ENCODE assay signal across 9 cellular contexts in the genomic region with DNA sequence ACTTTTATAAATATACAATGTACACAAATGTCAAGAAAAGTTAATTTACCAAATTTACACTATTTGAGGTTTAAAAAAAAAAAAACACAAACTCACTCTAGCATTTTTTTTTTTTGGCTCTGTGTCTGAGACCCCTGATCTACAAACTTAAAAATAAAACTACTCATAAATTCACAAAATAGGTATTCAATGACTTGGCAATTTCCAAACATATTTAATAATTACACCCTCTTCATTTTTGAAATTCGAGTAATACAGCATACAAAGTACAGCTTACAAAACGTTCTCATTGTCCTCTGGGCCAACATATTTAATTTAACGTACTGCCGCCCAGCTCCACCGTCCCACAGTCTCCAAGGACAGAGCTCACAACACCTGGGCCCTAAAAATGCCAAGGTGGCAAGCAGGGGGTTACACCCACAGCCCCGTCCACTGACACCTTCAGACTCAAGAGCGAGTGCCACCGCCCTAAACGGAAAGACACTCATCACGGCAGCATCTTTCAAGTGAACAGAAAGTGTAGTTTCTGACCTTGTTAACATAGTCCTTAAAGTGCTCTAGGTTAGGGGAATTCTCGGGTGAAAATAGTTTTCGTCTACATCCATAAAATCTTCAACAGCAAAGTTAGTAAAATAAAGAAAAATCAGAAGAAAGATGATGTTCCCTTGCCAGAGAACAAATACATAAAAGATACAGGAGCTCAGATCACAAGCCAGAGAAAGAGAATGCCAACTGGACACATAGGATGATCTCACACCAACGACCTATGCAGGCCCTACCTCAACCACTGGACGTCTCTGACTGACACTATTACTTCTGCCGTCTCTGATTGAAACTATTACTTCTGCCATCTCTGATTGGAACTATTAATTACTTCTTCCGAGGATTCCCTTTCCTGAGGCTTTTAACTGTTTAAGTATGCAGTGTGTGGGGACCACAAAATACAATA. TPM values are rescaled to one million over a fixed set of nuclear protein-coding genes. Genes with fewer than 3 reads are reported as not detected.
DNase-seq lines count a peak whose midpoint lies in the region; ATAC-seq and TF ChIP-seq lines count a peak whose summit lies in the region.
"Had no signal": no experiment of that assay in that cellular context is flagged by ENCODE, and none has a peak within 500 bp of the region (broad histone marks: within the 10 kb centered on the region; RNA-seq: fewer than 3 reads in every experiment).

No MANE protein-coding gene starts in this region.

- H3K9me3 ChIP-seq in GM23248 (ENCODE audit: low read depth) (no peaks in the 10 kb centered on the region), esophagus squamous epithelium (no peaks in the 10 kb centered on the region), psoas muscle (no peaks in the 10 kb centered on the region)

- H3K9ac ChIP-seq in GM23248 = peak overlapping the region; percentile 76

- in situ Hi-C loops in GM23248 (cut with MboI) = loop anchor here (10.0 kb wide), 1 partner anchor 63 kb away; no protein-coding TSS in a partner anchor

- H3K36me3 ChIP-seq in GM23248 (ENCODE audit: low read depth) = no peaks in the 10 kb centered on the region
- H3K36me3 ChIP-seq in esophagus squamous epithelium = peaks cover 0 to 4% (median 0%) of the 10 kb centered on the region in 3 donors
- peaks cover under 1 to 3% of the 10 kb centered on the region in 2 donors for H3K36me3 ChIP-seq in psoas muscle (ENCODE audit: insufficient read depth in 1 of 2, low read depth in 1 of 2)

- WGBS in GM23248 (ENCODE audit: low coverage in 1 of 2, low lambda C conversion rate in 2 of 2, missing lambda C conversion rate in 2 of 2), 2 experiments = 3 to 5% methylated on average over 16 of the region's 16 CpGs
- 27 to 28% methylated on average over 16 of the region's 16 CpGs for WGBS in esophagus squamous epithelium, 2 donors
- WGBS in psoas muscle, 3 donors = 16 to 30% (median 17%) methylated on average over 16 of the region's 16 CpGs

- H2AFZ ChIP-seq in GM23248 = peak overlapping the region; percentile 72

- H4K20me1 ChIP-seq in GM23248 (ENCODE audit: insufficient read depth) = no peaks in the 10 kb centered on the region

- peak overlapping the region; percentile 91 for H3K4me2 ChIP-seq in GM23248 (ENCODE audit: unreplicated experiment)

- 0 out of 2 replicates have a peak, but pooled peaks cover 7% of the 10 kb centered on the region for H3F3A ChIP-seq in GM23248 (ENCODE audit: insufficient read depth)

- H3K4me3 ChIP-seq in GM23248 (peak overlapping the region; percentile 71), esophagus squamous epithelium (peak overlapping the region in 3 of 4 donors; percentile 28 to 74 (median 64)), psoas muscle (peak overlapping the region; percentile 83)

- no peak for TF ChIP-seq POLR2A in esophagus squamous epithelium (IDR thresholded peaks at IDR 0.05)

- H3K27me3 ChIP-seq in GM23248 (replicated peaks; ENCODE audit: insufficient read depth) (no peaks in the 10 kb centered on the region), esophagus squamous epithelium (peaks cover 0 to 10% (median 0%) of the 10 kb centered on the region in 4 donors), psoas muscle (ENCODE audit: insufficient read depth in 3 of 3, low read length in 2 of 3) (no peaks in the 10 kb centered on the region)

- no peak for TF ChIP-seq CTCF in esophagus squamous epithelium (IDR thresholded peaks at IDR 0.05)
- TF ChIP-seq CTCF in psoas muscle (IDR thresholded peaks at IDR 0.05) = no peak

- H3K79me2 ChIP-seq in GM23248 (ENCODE audit: insufficient read depth) = peaks cover 72% of the 10 kb centered on the region

- no peaks in the 10 kb centered on the region for H3K9me2 ChIP-seq in GM23248 (ENCODE audit: insufficient read depth)

- ATAC-seq in psoas muscle (peak in 3 of 4 donors; percentile 32 to 57 (median 34)), GM18511 (IDR thresholded peaks at IDR 0.05; ENCODE audit: unreplicated experiment) (no peak), GM18867 (IDR thresholded peaks at IDR 0.05; ENCODE audit: unreplicated experiment) (no peak)

- H3K4me1 ChIP-seq in GM23248 (ENCODE audit: insufficient read depth) = peaks cover 39% of the 10 kb centered on the region
- peaks cover 17 to 70% (median 50%) of the 10 kb centered on the region in 3 donors for H3K4me1 ChIP-seq in esophagus squamous epithelium
- H3K4me1 ChIP-seq in psoas muscle = peaks cover 50% of the 10 kb centered on the region

- peak overlapping the region; percentile 51 for H3K27ac ChIP-seq in GM23248
- peak overlapping the region in 1 of 4 donors; percentile 18 for H3K27ac ChIP-seq in esophagus squamous epithelium
- peak overlapping the region; percentile 86 for H3K27ac ChIP-seq in psoas muscle

- DNase-seq in GM23248 = peak; percentile 80
- peak; percentile 71 for DNase-seq in RKO (ENCODE audit: low spot score)
- no peak for DNase-seq in esophagus squamous epithelium (lab: John Stamatoyannopoulos, UW)
- peak in 1 of 2 donors; percentile 39 for DNase-seq in psoas muscle
- no peak for DNase-seq in HK-2 (ENCODE audit: unreplicated experiment)
- no peak for DNase-seq in LoVo (ENCODE audit: low spot score)
- DNase-seq: NCI-H187 treated with DMSO at 0.1 percent for 48 hours had no signal

- intact Hi-C loops in esophagus squamous epithelium (cut with DNase I) = no loop called here
- intact Hi-C loops in psoas muscle (cut with DNase I) = loop anchor here (5.0 kb wide), 2 partner anchors 130 to 140 kb away; no protein-coding TSS in a partner anchor

RNA-seq across cellular contexts. Expression of gene ADCY9, which starts 4.2 kb away (rescaled TPM):
- 21.9 and 32.5 TPM in 2 replicates for total RNA-seq in GM23248 (2014; rRNA removed; shearing (Covaris generic))
- polyA plus RNA-seq in GM23248 (2016; fragmentation: Nextera tagmentation; extraction: Ambion mirVana) = 1.9 and 2.1 TPM in 2 replicates
- total RNA-seq in esophagus squamous epithelium = 10 to 100 TPM in 2 of 4 donors, 1 to 10 TPM in 2; 6.3 to 22.3 (median 11.2) TPM
- total RNA-seq in psoas muscle = 10 to 100 TPM; 43.6 to 77.8 (median 51.9) TPM
- 100 to 1,000 TPM in 1 of 3 donors, 10 to 100 TPM in 1, 1 to 10 TPM in 1; 9.0 to 134 (median 32.8) TPM for polyA plus RNA-seq in psoas muscle

Comparison
In these comparisons a context has a peak if more than half of its experiments do, and no peak if none do; other contexts are left out.
1. DNase-seq: peak in GM23248 (single experiment) and RKO (single experiment); none in esophagus squamous epithelium (single experiment), HK-2 (single experiment) and LoVo (single experiment).
2. ATAC-seq: peak in psoas muscle (3 of 4); none in GM18511 (single experiment) and GM18867 (single experiment).
3. Peak in every context shown above with its lines, with median percentiles within 50 percentile points of each other: H3K4me3 ChIP-seq.